ENCODE assay signal across 11 cellular contexts in genomic region chr2:55230551-55230950, GRCh38. TPM values are rescaled to one million over a fixed set of nuclear protein-coding genes. Genes with fewer than 3 reads are reported as not detected.
A peak's percentile ranks its signal among the peaks of the same experiment; 100 is the strongest.
DNase-seq lines count a peak whose midpoint lies in the region; ATAC-seq and TF ChIP-seq lines count a peak whose summit lies in the region.
"Had no signal": no experiment of that assay in that cellular context is flagged by ENCODE, and none has a peak within 500 bp of the region (broad histone marks: within the 10 kb centered on the region; RNA-seq: fewer than 3 reads in every experiment).

No MANE protein-coding gene starts in this region.

- TF ChIP-seq CTCF in RWPE1 (conservative IDR thresholded peaks at IDR 0.05; ENCODE audit: low read depth) = no peak

- intact Hi-C loops in activated naive CD4-positive, alpha-beta T cell treated with anti-CD3 and anti-CD28 coated beads for 36 hours (cut with micrococcal nuclease) = loop anchor here (5.0 kb wide), 3 partner anchors 658 to 1463 kb away; partner anchors contain the start of gene CHAC2

- H3K9me3 Mint-ChIP-seq in activated naive CD4-positive, alpha-beta T cell treated with anti-CD3 and anti-CD28 coated beads for 36 hours = no peaks in the 10 kb centered on the region
- H3K9me3 Mint-ChIP-seq in effector memory CD8-positive, alpha-beta T cell = no peaks in the 10 kb centered on the region
- H3K9me3 Mint-ChIP-seq in stimulated activated memory B cell treated with anti-CD40 and anti-IgM and Interleukin-4, amounts not matched to agents 10 μg/mL and 1 μg/mL and 100 μg/mL, for 72 hours = no peaks in the 10 kb centered on the region

- peaks cover 46% of the 10 kb centered on the region for H3K4me1 Mint-ChIP-seq in activated naive CD4-positive, alpha-beta T cell treated with anti-CD3 and anti-CD28 coated beads for 36 hours (ENCODE audit: low read depth)
- peaks cover 40 to 61% of the 10 kb centered on the region in 2 donors for H3K4me1 Mint-ChIP-seq in effector memory CD8-positive, alpha-beta T cell (ENCODE audit: low read depth in 2 of 2)
- H3K4me1 Mint-ChIP-seq in stimulated activated memory B cell treated with anti-CD40 and anti-IgM and Interleukin-4, amounts not matched to agents 10 μg/mL and 1 μg/mL and 100 μg/mL, for 72 hours = peaks cover 52% of the 10 kb centered on the region

- no peak for ATAC-seq in effector memory CD8-positive, alpha-beta T cell (replicated peaks)
- ATAC-seq in stimulated activated memory B cell treated with anti-CD40 and anti-IgM and Interleukin-4, amounts not matched to agents 10 μg/mL and 1 μg/mL and 100 μg/mL, for 72 hours = no peak
- ATAC-seq in activated CD4-positive, CD25-positive, alpha-beta regulatory T cell treated with anti-CD3 and anti-CD28 coated beads, Interleukin-2, amount 50 U/mL, for 24 hours = no peak
- ATAC-seq: SK-N-SH treated with all-trans-retinoic acid at 6 μM for 48 hours had no signal

- no peaks in the 10 kb centered on the region for H3K27me3 Mint-ChIP-seq in activated naive CD4-positive, alpha-beta T cell treated with anti-CD3 and anti-CD28 coated beads for 36 hours (ENCODE audit: low read depth)
- no peaks in the 10 kb centered on the region for H3K27me3 Mint-ChIP-seq in effector memory CD8-positive, alpha-beta T cell
- no peaks in the 10 kb centered on the region for H3K27me3 Mint-ChIP-seq in stimulated activated memory B cell treated with anti-CD40 and anti-IgM and Interleukin-4, amounts not matched to agents 10 μg/mL and 1 μg/mL and 100 μg/mL, for 72 hours

- CTCF ChIA-PET in activated naive CD4-positive, alpha-beta T cell treated with anti-CD3 and anti-CD28 coated beads for 36 hours (lab: Charles Lee) = no interaction called here
- CTCF ChIA-PET in RWPE1 (lab: Yijun Ruan, JAX) = no interaction called here

- H3K27ac Mint-ChIP-seq in activated naive CD4-positive, alpha-beta T cell treated with anti-CD3 and anti-CD28 coated beads for 36 hours = no peak overlapping the region
- H3K27ac Mint-ChIP-seq in effector memory CD8-positive, alpha-beta T cell = peak overlapping the region; percentile 98 to 99
- no peak overlapping the region for H3K27ac Mint-ChIP-seq in stimulated activated memory B cell treated with anti-CD40 and anti-IgM and Interleukin-4, amounts not matched to agents 10 μg/mL and 1 μg/mL and 100 μg/mL, for 72 hours

- peaks cover 38% of the 10 kb centered on the region for H3K36me3 Mint-ChIP-seq in activated naive CD4-positive, alpha-beta T cell treated with anti-CD3 and anti-CD28 coated beads for 36 hours (ENCODE audit: low read depth)
- peaks cover 40% of the 10 kb centered on the region for H3K36me3 Mint-ChIP-seq in effector memory CD8-positive, alpha-beta T cell (ENCODE audit: insufficient read depth)
- H3K36me3 Mint-ChIP-seq in stimulated activated memory B cell treated with anti-CD40 and anti-IgM and Interleukin-4, amounts not matched to agents 10 μg/mL and 1 μg/mL and 100 μg/mL, for 72 hours = peaks cover 25% of the 10 kb centered on the region

- peak overlapping the region; percentile 50; the same call in 1 of the 2 replicates for H3K27ac ChIP-seq in RWPE1

- DNase-seq in activated naive CD4-positive, alpha-beta T cell treated with anti-CD3 and anti-CD28 coated beads for 36 hours = no peak
- DNase-seq in activated naive CD4-positive, alpha-beta T cell treated with anti-CD3 and anti-CD28 coated beads, Interleukin-2, amount 50 U/mL, for 16 hours = no peak
- DNase-seq in RWPE1 (ENCODE audit: low spot score) = no peak
- no peak for DNase-seq in effector memory CD8-positive, alpha-beta T cell
- DNase-seq in NCI-H1092 treated with DMSO at 0.1 percent for 48 hours (lab: John Stamatoyannopoulos, UW) = no peak
- DNase-seq in NCI-H748 treated with DMSO at 0.1 percent for 48 hours (lab: John Stamatoyannopoulos, UW) = no peak
- DNase-seq: NCI-H2107, uterus had no signal

- POLR2A ChIA-PET in RWPE1 (lab: Yijun Ruan, JAX; ENCODE audit: low non-redundant PET) = no interaction called here

- peak overlapping the region; percentile 43 for H3K4me3 Mint-ChIP-seq in activated naive CD4-positive, alpha-beta T cell treated with anti-CD3 and anti-CD28 coated beads for 36 hours
- H3K4me3 Mint-ChIP-seq in effector memory CD8-positive, alpha-beta T cell = peak overlapping the region; percentile 92 to 95
- peak overlapping the region; percentile 100 for H3K4me3 Mint-ChIP-seq in stimulated activated memory B cell treated with anti-CD40 and anti-IgM and Interleukin-4, amounts not matched to agents 10 μg/mL and 1 μg/mL and 100 μg/mL, for 72 hours

RNA-seq across cellular contexts. Expression of gene CLHC1, which starts 1.5 kb away (rescaled TPM):
- total RNA-seq in activated naive CD4-positive, alpha-beta T cell treated with anti-CD3 and anti-CD28 coated beads for 36 hours = 1 to 10 TPM; 2.4 to 3.1 TPM

RNA-seq across cellular contexts. Expression of gene RPS27A, which starts 1.9 kb away (rescaled TPM):
- total RNA-seq in activated naive CD4-positive, alpha-beta T cell treated with anti-CD3 and anti-CD28 coated beads for 36 hours = 1,000 to 10,000 TPM; 1,468 to 1,556 TPM

RNA-seq across cellular contexts. Expression of gene MTIF2, which starts 38.5 kb away (rescaled TPM):
- 10 to 100 TPM; 43.9 to 44.2 TPM for total RNA-seq in activated naive CD4-positive, alpha-beta T cell treated with anti-CD3 and anti-CD28 coated beads for 36 hours

Comparison
In these comparisons a context has a peak if more than half of its experiments do, and no peak if none do; other contexts are left out.
1. H3K27ac Mint-ChIP-seq: peak in effector memory CD8-positive, alpha-beta T cell (2 of 2); none in activated naive CD4-positive, alpha-beta T cell treated with anti-CD3 and anti-CD28 coated beads for 36 hours (single experiment) and stimulated activated memory B cell treated with anti-CD40 and anti-IgM and Interleukin-4, amounts not matched to agents 10 μg/mL and 1 μg/mL and 100 μg/mL, for 72 hours (single experiment).
2. H3K4me3 Mint-ChIP-seq: peak in every context shown above with its lines; median percentile 100 in stimulated activated memory B cell treated with anti-CD40 and anti-IgM and Interleukin-4, amounts not matched to agents 10 μg/mL and 1 μg/mL and 100 μg/mL, for 72 hours; 94 in effector memory CD8-positive, alpha-beta T cell; 43 in activated naive CD4-positive, alpha-beta T cell treated with anti-CD3 and anti-CD28 coated beads for 36 hours.